19 cellular contexts compared by ENCODE assay signal in the genomic region with DNA sequence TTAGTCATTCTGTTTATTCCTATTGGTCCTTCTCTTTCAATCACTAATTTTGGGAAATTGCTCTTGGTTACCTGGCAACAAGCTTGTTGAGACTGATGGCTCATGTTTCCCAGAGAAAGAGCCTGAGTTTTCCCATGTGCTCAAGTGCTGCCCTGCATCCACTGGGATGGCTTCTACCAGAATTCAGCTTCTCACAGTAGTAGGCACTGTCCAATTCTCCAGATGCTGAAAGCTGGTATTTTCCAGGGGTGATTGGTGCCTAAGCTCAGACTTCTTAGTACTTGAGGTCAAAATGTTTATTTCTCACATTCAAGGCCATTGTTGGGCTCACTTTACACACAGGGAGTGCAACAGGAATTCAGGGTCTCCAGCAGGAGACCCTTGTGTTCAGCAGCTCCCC. TPM values are rescaled to one million over a fixed set of nuclear protein-coding genes. Genes with fewer than 3 reads are reported as not detected.
DNase-seq lines count a peak whose midpoint lies in the region; TF ChIP-seq lines count a peak whose summit lies in the region.
"Had no signal": no experiment of that assay in that cellular context is flagged by ENCODE, and none has a peak within 500 bp of the region (broad histone marks: within the 10 kb centered on the region; RNA-seq: fewer than 3 reads in every experiment).

No MANE protein-coding gene starts in this region.

- DNase-seq in Ammon's horn (ENCODE audit: low spot score): peak; percentile 37
- peak; percentile 26 for DNase-seq in NCI-H146 treated with DMSO at 0.1 percent for 48 hours (lab: John Stamatoyannopoulos, UW; ENCODE audit: unreplicated experiment)
- no peak for DNase-seq in medulla oblongata (ENCODE audit: extremely low spot score)
- no peak for DNase-seq in mucosa of gallbladder (ENCODE audit: low spot score)
- no peak for DNase-seq in PC-9
- no peak for DNase-seq in right atrium auricular region (ENCODE audit: low spot score)
- DNase-seq: C1 segment of cervical spinal cord, DMS79 treated with DMSO at 0.1 percent for 48 hours, KG1, NCI-H1694, NCI-H2081 treated with DMSO at 0.1 percent for 48 hours, NCI-H446, NCI-H82, Peyer's patch, T-cell, T-helper 9 cell had no signal

- no peak for TF ChIP-seq CTCF in HEK293 (tag by site-specific recombination; IDR thresholded peaks at IDR 0.05)
- TF ChIP-seq CTCF in OCI-LY3 (IDR thresholded peaks at IDR 0.05; ENCODE audit: low read depth, low read length): no peak
- TF ChIP-seq CTCF in PC-9 (conservative IDR thresholded peaks at IDR 0.05): no peak
- TF ChIP-seq CTCF in right atrium auricular region (IDR thresholded peaks at IDR 0.05): no peak

- no peaks in the 10 kb centered on the region for H3K9me2 ChIP-seq in PC-9 (ENCODE audit: insufficient read depth)

- POLR2A ChIA-PET in HEK293 (lab: Yijun Ruan, JAX): interaction anchor here (0.8 to 1.0 kb wide), 2 partner anchors 16 to 129 kb away, joined by 3 to 4 read pairs; partner anchors contain the start of gene TBPL1
- POLR2A ChIA-PET in PC-9 (lab: Charles Lee; ENCODE audit: unreplicated experiment): no interaction called here

- no peak overlapping the region for H3K9ac ChIP-seq in OCI-LY3 (ENCODE audit: low read length)

- no peak overlapping the region for H3K4me3 ChIP-seq in HEK293 (ENCODE audit: low read depth, low read length)
- H3K4me3 ChIP-seq in OCI-LY3 (ENCODE audit: low read length): no peak overlapping the region
- no peak overlapping the region for H3K4me3 ChIP-seq in PC-9
- H3K4me3 ChIP-seq in right atrium auricular region: no peak overlapping the region
- H3K4me3 ChIP-seq: Peyer's patch had no signal

- CTCF ChIA-PET in HEK293 (lab: Yijun Ruan, JAX): interaction anchor here (0.5 to 5.0 kb wide), 8 partner anchors 9 to 435 kb away, joined by 3 to 40 read pairs (median 6); no protein-coding TSS in a partner anchor
- CTCF ChIA-PET in PC-9 (lab: Charles Lee): interaction anchor here (0.6 kb wide), 1 partner anchor 512 kb away, joined by 4 read pairs; no protein-coding TSS in a partner anchor

- H3K27ac ChIP-seq in HEK293 (ENCODE audit: extremely low read depth, low read depth, low read length): no peak overlapping the region
- H3K27ac ChIP-seq in OCI-LY3 (ENCODE audit: low read length): no peak overlapping the region
- H3K27ac ChIP-seq in PC-9: no peak overlapping the region
- no peak overlapping the region for H3K27ac ChIP-seq in right atrium auricular region
- H3K27ac ChIP-seq: Peyer's patch had no signal

- H3K36me3 ChIP-seq in HEK293 (ENCODE audit: control insufficient read depth in 2 of 2, insufficient read depth in 1 of 2, low read length in 2 of 2): no peaks in the 10 kb centered on the region
- no peaks in the 10 kb centered on the region for H3K36me3 ChIP-seq in OCI-LY3 (replicated peaks; ENCODE audit: low read depth, low read length)
- H3K36me3 ChIP-seq in PC-9 (ENCODE audit: low read depth): no peaks in the 10 kb centered on the region
- no peaks in the 10 kb centered on the region for H3K36me3 ChIP-seq in right atrium auricular region
- H3K36me3 ChIP-seq: Peyer's patch had no signal

- intact Hi-C loops in PC-9 (cut with micrococcal nuclease; ENCODE audit: unreplicated experiment): no loop called here

- H3K27me3 ChIP-seq in OCI-LY3 (ENCODE audit: low read depth, low read length): no peaks in the 10 kb centered on the region
- H3K27me3 ChIP-seq in PC-9 (ENCODE audit: insufficient read depth, low read depth): no peaks in the 10 kb centered on the region
- H3K27me3 ChIP-seq in right atrium auricular region: no peaks in the 10 kb centered on the region
- H3K27me3 ChIP-seq: Peyer's patch had no signal

- H3K4me1 ChIP-seq in HEK293 (ENCODE audit: control insufficient read depth, insufficient read depth, low read length): peaks cover 11% of the 10 kb centered on the region; the same call in 1 of the 2 replicates
- peaks cover 22% of the 10 kb centered on the region for H3K4me1 ChIP-seq in OCI-LY3 (ENCODE audit: low read length)
- peaks cover 32% of the 10 kb centered on the region for H3K4me1 ChIP-seq in PC-9 (replicated peaks; ENCODE audit: insufficient read depth)
- no peaks in the 10 kb centered on the region for H3K4me1 ChIP-seq in right atrium auricular region
- H3K4me1 ChIP-seq: Peyer's patch had no signal

- H2AFZ ChIP-seq in OCI-LY3 (ENCODE audit: low read depth, low read length): no peak overlapping the region
- no peak overlapping the region for H2AFZ ChIP-seq in PC-9

- H4K20me1 ChIP-seq in OCI-LY3 (ENCODE audit: insufficient read depth, low read length) (no peaks in the 10 kb centered on the region), PC-9 (ENCODE audit: insufficient read depth) (no peaks in the 10 kb centered on the region)

- no TSS peak for BruUV-seq in PC-9 (replicated peaks; lab: Mats Ljungman, UMichigan)

- H3K9me3 ChIP-seq in HEK293 (ENCODE audit: control insufficient read depth, insufficient read depth, low read depth, low read length) (no peaks in the 10 kb centered on the region), OCI-LY3 (ENCODE audit: insufficient read depth, low read length) (no peaks in the 10 kb centered on the region), PC-9 (ENCODE audit: insufficient read depth, low read depth) (peaks cover 18% of the 10 kb centered on the region; the same call in 1 of the 2 replicates), right atrium auricular region (no peaks in the 10 kb centered on the region)
- H3K9me3 ChIP-seq: Peyer's patch had no signal

- peaks cover 17% of the 10 kb centered on the region; the same call in 1 of the 2 replicates for H3F3A ChIP-seq in PC-9 (ENCODE audit: insufficient read depth, low read depth)

- H3K4me2 ChIP-seq in OCI-LY3 (ENCODE audit: low read length) (0 out of 2 replicates have a peak overlapping the region, but pooled peaks have one; percentile 14), PC-9 (no peak overlapping the region)

- no peaks in the 10 kb centered on the region for H3K79me2 ChIP-seq in OCI-LY3 (ENCODE audit: low read length)
- no peaks in the 10 kb centered on the region for H3K79me2 ChIP-seq in PC-9 (ENCODE audit: low read depth)

TF ChIP-seq in HEK293, 187 proteins besides CTCF, POLR2A, EP300 and RAD21:
- TF ChIP-seq ZNF555 (tag by site-specific recombination; conservative IDR thresholded peaks at IDR 0.05) (no peak), REST (tag by site-specific recombination; IDR thresholded peaks at IDR 0.05) (peak; percentile 81)

RNA-seq across cellular contexts. Expression of gene SLC2A12, which starts 29.1 kb away (rescaled TPM):
- 10.8 TPM for total RNA-seq in mucosa of gallbladder
- total RNA-seq in PC-9 (2021): 4.2 and 7.2 TPM in 2 replicates
- total RNA-seq in right atrium auricular region: 10 to 100 TPM; 12.6 to 13.5 TPM
- total RNA-seq: A673 had no signal

Comparison
In these comparisons a context has a peak if more than half of its experiments do, and no peak if none do; other contexts are left out.
1. DNase-seq: peak in Ammon's horn (single experiment) and NCI-H146 treated with DMSO at 0.1 percent for 48 hours (single experiment); none in medulla oblongata (single experiment), mucosa of gallbladder (single experiment), PC-9 (0 of 2) and right atrium auricular region (single experiment).